Comparison of ENCODE assay signal across 10 cellular contexts in genomic region chr11:2940166-2940929, GRCh38. TPM values are rescaled to one million over a fixed set of nuclear protein-coding genes. Genes with fewer than 3 reads are reported as not detected.
DNase-seq lines count a peak whose midpoint lies in the region; ATAC-seq, FAIRE-seq and TF ChIP-seq lines count a peak whose summit lies in the region.
"Had no signal": no experiment of that assay in that cellular context is flagged by ENCODE, and none has a peak within 500 bp of the region (broad histone marks: within the 10 kb centered on the region; RNA-seq: fewer than 3 reads in every experiment).

No MANE protein-coding gene starts in this region.

- intact Hi-C loops in PC-3 (cut with micrococcal nuclease): no loop called here

- peak overlapping the region; percentile 17; the same call in 1 of the 2 replicates for H2BK12ac ChIP-seq in H1 (ENCODE audit: low read depth, low read length)

- 89% methylated on average over 14 of the region's 15 CpGs; no CpG with 5 or more reads in 1 of the 2 experiments for WGBS in H1 (ENCODE audit: extremely low coverage in 1 of 2, insufficient coverage in 1 of 2, insufficient read length in 1 of 2, insufficient replicate concordance in 2 of 2, low coverage in 1 of 2, low lambda C conversion rate in 2 of 2, missing lambda C conversion rate in 1 of 2), 2 experiments

- no peak overlapping the region for H3K56ac ChIP-seq in H1 (replicated peaks; ENCODE audit: insufficient read length, low read depth, low read length)

- CTCF ChIA-PET in PC-3 (lab: Charles Lee): no interaction called here
- CTCF ChIA-PET in H1 (lab: Charles Lee; ENCODE audit: partially characterized antibody): interaction anchor here (1.1 to 4.9 kb wide), 4 partner anchors 9 to 137 kb away, joined by 3 to 33 read pairs (median 4); partner anchors contain the start of gene PHLDA2

- H3K79me2 ChIP-seq in PC-3 (ENCODE audit: low read length) (no peaks in the 10 kb centered on the region), H1 (ENCODE audit: control insufficient read depth in 1 of 2, insufficient read depth in 2 of 2, low read length in 2 of 2) (no peaks in the 10 kb centered on the region), osteoblast (ENCODE audit: insufficient read depth, low read length) (no peaks in the 10 kb centered on the region)

- TF ChIP-seq POLR2A in H1 (IDR thresholded peaks at IDR 0.05; ENCODE audit: control extremely low read depth in 1 of 2, low read depth in 2 of 2, low read length in 2 of 2): no peak; a peak in 1 of 3 replicates

- BruUV-seq in PC-3 (replicated peaks; lab: Mats Ljungman, UMichigan): no TSS peak

- H3K18ac ChIP-seq in H1 (ENCODE audit: extremely low read depth, low read length): no peak overlapping the region

- H3K36me3 ChIP-seq in PC-3 (ENCODE audit: low read depth, low read length) (peaks cover 11% of the 10 kb centered on the region), H1 (ENCODE audit: control insufficient read depth in 2 of 4, insufficient read depth in 4 of 4, low read length in 3 of 4) (peaks cover 7 to 13% (median 10%) of the 10 kb centered on the region in 4 experiments; a peak in 6 of 8 replicates), osteoblast (ENCODE audit: insufficient read depth, low read length) (peaks cover 8% of the 10 kb centered on the region)

- H2BK20ac ChIP-seq in H1 (ENCODE audit: low read length): no peak overlapping the region

- no peak overlapping the region for H3K4ac ChIP-seq in H1 (replicated peaks; ENCODE audit: insufficient read length, low read depth, low read length)

- H3K9me2 ChIP-seq in PC-3 (replicated peaks; ENCODE audit: low read length): no peaks in the 10 kb centered on the region

- no peak overlapping the region for H4K91ac ChIP-seq in H1 (replicated peaks; ENCODE audit: insufficient read length, low read length)

- H4K5ac ChIP-seq in H1 (ENCODE audit: insufficient read length, low read depth, low read length): no peak overlapping the region

- H2AFZ ChIP-seq in PC-3 (ENCODE audit: low read length): no peak overlapping the region
- H2AFZ ChIP-seq in H1 (ENCODE audit: low read length): no peak overlapping the region
- H2AFZ ChIP-seq in osteoblast (ENCODE audit: low read length): no peak overlapping the region

- peak overlapping the region; percentile 92 for H3K27ac ChIP-seq in PC-3 (ENCODE audit: low read length)
- H3K27ac ChIP-seq in H1 (ENCODE audit: low read depth, low read length): no peak overlapping the region
- H3K27ac ChIP-seq in osteoblast (ENCODE audit: low read depth, low read length): peak overlapping the region; percentile 23
- H3K27ac ChIP-seq: brain microvascular endothelial cell had no signal

- POLR2A ChIA-PET in PC-3 (lab: Charles Lee; ENCODE audit: unreplicated experiment) (interaction anchor here (0.6 kb wide), 1 partner anchor 15 kb away, joined by 3 read pairs; no protein-coding TSS in a partner anchor), H1 (lab: Charles Lee; ENCODE audit: partially characterized antibody) (interaction anchor here (0.6 to 1.7 kb wide), 5 partner anchors 10 to 56 kb away, joined by 3 to 12 read pairs (median 5); partner anchors contain the start of gene PHLDA2)

- no peak overlapping the region for H3K14ac ChIP-seq in H1 (ENCODE audit: insufficient read length)

- H3K4me2 ChIP-seq in PC-3 (ENCODE audit: low read length): peak overlapping the region; percentile 70
- H3K4me2 ChIP-seq in H1 (ENCODE audit: insufficient read depth in 1 of 2, low read depth in 2 of 2, low read length in 2 of 2): no peak overlapping the region
- no peak overlapping the region for H3K4me2 ChIP-seq in osteoblast (ENCODE audit: insufficient read depth, low read length)

- H3K79me1 ChIP-seq in H1 (ENCODE audit: low read depth, low read length): peaks cover 3% of the 10 kb centered on the region; the same call in 1 of the 2 replicates

- no peak overlapping the region; the same call in none of the 2 replicates for H4K8ac ChIP-seq in H1 (ENCODE audit: extremely low read depth, insufficient read depth, low read length)

- no peak for FAIRE-seq in H1 (lab: Jason Lieb, UNC)

- TF ChIP-seq RAD21 in H1 (IDR thresholded peaks at IDR 0.05 in 1 of 2, conservative IDR thresholded peaks at IDR 0.05 in 1 of 2; ENCODE audit: low read depth in 2 of 2, low read length in 2 of 2): no peak

- H3K9me3 ChIP-seq in PC-3 (ENCODE audit: low read length) (peaks cover 12% of the 10 kb centered on the region; the same call in 1 of the 2 replicates), H1 (ENCODE audit: insufficient read depth in 2 of 2, low read depth in 1 of 2, low read length in 1 of 2) (peaks cover 16 to 26% of the 10 kb centered on the region in 2 experiments), osteoblast (ENCODE audit: low read depth, low read length) (peaks cover 5% of the 10 kb centered on the region)

- no peak overlapping the region for H3K23ac ChIP-seq in H1 (ENCODE audit: insufficient read length)

- no peak overlapping the region for H2AK5ac ChIP-seq in H1 (ENCODE audit: low read depth, low read length)

- H3K4me1 ChIP-seq in PC-3 (ENCODE audit: insufficient read depth, low read length) (peaks cover 19% of the 10 kb centered on the region), H1 (replicated peaks in 1 of 4; ENCODE audit: control insufficient read depth in 3 of 4, insufficient read depth in 4 of 4, low read length in 3 of 4) (peaks cover 0 to 14% (median 6%) of the 10 kb centered on the region in 4 experiments; a peak in 6 of 7 replicates), osteoblast (ENCODE audit: insufficient read depth, low read length) (peaks cover 12% of the 10 kb centered on the region)

- H3K9ac ChIP-seq in PC-3 (ENCODE audit: low read length) (peak overlapping the region; percentile 69), H1 (replicated peaks in 1 of 4; ENCODE audit: extremely low read depth in 1 of 4, low read depth in 3 of 4, low read length in 3 of 4) (no peak overlapping the region)

- peak; percentile 80 for ATAC-seq in PC-3
- ATAC-seq in HG03354 (IDR thresholded peaks at IDR 0.05; ENCODE audit: poor library complexity, severe bottlenecking, unreplicated experiment): no peak
- ATAC-seq in GM18858 (IDR thresholded peaks at IDR 0.05; ENCODE audit: unreplicated experiment): no peak

- no peaks in the 10 kb centered on the region for H3K23me2 ChIP-seq in H1 (ENCODE audit: low read depth, low read length)

- H3F3A ChIP-seq in PC-3 (ENCODE audit: low read length, unreplicated experiment): no peaks in the 10 kb centered on the region

- TF ChIP-seq CTCF in PC-3 (conservative IDR thresholded peaks at IDR 0.05; ENCODE audit: low read depth, low read length): no peak
- TF ChIP-seq CTCF in H1 (IDR thresholded peaks at IDR 0.05; ENCODE audit: control extremely low read depth in 1 of 3, insufficient read depth in 1 of 3, low read depth in 1 of 3, low read length in 3 of 3): no peak
- no peak for TF ChIP-seq CTCF in osteoblast (IDR thresholded peaks at IDR 0.05; ENCODE audit: extremely low read depth, low read depth, low read length)

- DNase-seq in Daoy (ENCODE audit: low read depth) (peak; percentile 83), PC-3 (peak; percentile 82), H1 (ENCODE audit: low read depth in 1 of 2, low spot score in 2 of 2) (no peak), osteoblast (ENCODE audit: insufficient read length, low spot score, missing footprints) (peak; percentile 76), amygdala (lab: John Stamatoyannopoulos, UW) (no peak), midbrain (lab: John Stamatoyannopoulos, UW) (no peak)
- DNase-seq: brain microvascular endothelial cell, NCI-H82 had no signal

- TF ChIP-seq EP300 in H1 (IDR thresholded peaks at IDR 0.05; ENCODE audit: borderline replicate concordance in 1 of 2, low read depth in 2 of 2, low read length in 2 of 2): no peak

- H4K20me1 ChIP-seq in PC-3 (ENCODE audit: low read length) (no peaks in the 10 kb centered on the region), H1 (replicated peaks in 1 of 2; ENCODE audit: control insufficient read depth in 1 of 2, insufficient read depth in 2 of 2, low read length in 2 of 2) (peaks cover 6 to 16% of the 10 kb centered on the region in 2 experiments), osteoblast (ENCODE audit: insufficient read depth, low read length) (peaks cover 2% of the 10 kb centered on the region)

- H3K27me3 ChIP-seq in PC-3 (ENCODE audit: low read length) (no peaks in the 10 kb centered on the region), H1 (replicated peaks in 1 of 4; ENCODE audit: control insufficient read depth in 3 of 4, extremely low read depth in 1 of 4, insufficient read depth in 3 of 4, low read length in 3 of 4) (no peaks in the 10 kb centered on the region), osteoblast (ENCODE audit: insufficient read depth, low read length) (no peaks in the 10 kb centered on the region)
- H3K27me3 ChIP-seq: brain microvascular endothelial cell had no signal

- no peak overlapping the region for H2BK15ac ChIP-seq in H1 (ENCODE audit: low read length)

- H3K4me3 ChIP-seq in PC-3 (ENCODE audit: low read length) (no peak overlapping the region), H1 (ENCODE audit: extremely low read depth in 1 of 4, insufficient read depth in 2 of 4, low read depth in 3 of 4, low read length in 4 of 4) (no peak overlapping the region), osteoblast (ENCODE audit: insufficient read depth, low read length) (no peak overlapping the region)

- H2BK5ac ChIP-seq in H1 (ENCODE audit: low read depth, low read length): no peak overlapping the region

- no peak overlapping the region for H2BK120ac ChIP-seq in H1 (replicated peaks; ENCODE audit: low read depth, low read length)

RNA-seq across cellular contexts. Expression of gene PHLDA2, which starts 11.1 kb away (rescaled TPM):
- 3.9 and 6.4 TPM in 2 replicates for total RNA-seq in Daoy (2014; rRNA removed; shearing (Covaris generic))
- total RNA-seq in PC-3 (2014; rRNA removed) (101 and 110 TPM in 2 replicates), osteoblast (2.5 and 3.8 TPM in 2 replicates)
- 5.2 and 5.4 TPM in 2 replicates for total RNA-seq in H1 (2021; fragmentation: NEBNext Ultra II Directional; extraction: Animal tissue kit (Norgen Biotek cat#: 25700))
- 7.6 and 11.6 TPM in 2 replicates for polyA plus RNA-seq in H1 (2011; rRNA removed)
- polyA plus RNA-seq in H1 (2011; cell fraction: cytosol; rRNA removed): 5.3 TPM
- polyA plus RNA-seq in H1 (2011; cell fraction: nucleus; rRNA removed): 8.3 TPM
- polyA plus RNA-seq in H1 (2012, experiment 1 of 2): 3.0 to 7.5 TPM (median 5.8 TPM) in 4 replicates
- polyA plus RNA-seq in H1 (2012, experiment 2 of 2): 6.4 TPM
- 15.6 TPM for polyA plus RNA-seq in H1 (2013, experiment 1 of 2)
- 14.7 TPM for polyA plus RNA-seq in H1 (2013, experiment 2 of 2)
- polyA minus RNA-seq in H1 (2011; rRNA and poly(A)+ RNA removed): 0.24 TPM in 1 of 2 replicates, not detected in the other
- polyA minus RNA-seq in H1 (2011; cell fraction: cytosol; rRNA and poly(A)+ RNA removed): 3.5 TPM
- polyA minus RNA-seq in H1 (2011; cell fraction: nucleus; rRNA and poly(A)+ RNA removed): 13.2 TPM

RNA-seq across cellular contexts. Expression of gene NAP1L4, which starts 51.8 kb away (rescaled TPM):
- 79.1 and 88.6 TPM in 2 replicates for total RNA-seq in Daoy (2014; rRNA removed; shearing (Covaris generic))
- total RNA-seq in PC-3 (2014; rRNA removed): 115 and 160 TPM in 2 replicates
- 190 and 194 TPM in 2 replicates for total RNA-seq in H1 (2021; fragmentation: NEBNext Ultra II Directional; extraction: Animal tissue kit (Norgen Biotek cat#: 25700))
- 75.8 and 81.4 TPM in 2 replicates for polyA plus RNA-seq in H1 (2011; rRNA removed)
- 105 TPM for polyA plus RNA-seq in H1 (2011; cell fraction: cytosol; rRNA removed)
- polyA plus RNA-seq in H1 (2011; cell fraction: nucleus; rRNA removed): 118 TPM
- 128 to 175 TPM (median 137 TPM) in 4 replicates for polyA plus RNA-seq in H1 (2012, experiment 1 of 2)
- polyA plus RNA-seq in H1 (2012, experiment 2 of 2): 37.8 TPM
- 102 TPM for polyA plus RNA-seq in H1 (2013, experiment 1 of 2)
- polyA plus RNA-seq in H1 (2013, experiment 2 of 2): 96.1 TPM
- 80.9 and 95.4 TPM in 2 replicates for polyA minus RNA-seq in H1 (2011; rRNA and poly(A)+ RNA removed)
- 46.7 TPM for polyA minus RNA-seq in H1 (2011; cell fraction: cytosol; rRNA and poly(A)+ RNA removed)
- 103 TPM for polyA minus RNA-seq in H1 (2011; cell fraction: nucleus; rRNA and poly(A)+ RNA removed)
- total RNA-seq in osteoblast: 72.0 and 87.8 TPM in 2 replicates

RNA-seq across cellular contexts. Expression of gene CDKN1C, which starts 54.8 kb away (rescaled TPM):
- 4.9 and 5.1 TPM in 2 replicates for total RNA-seq in Daoy (2014; rRNA removed; shearing (Covaris generic))
- total RNA-seq in PC-3 (2014; rRNA removed): 12.0 and 12.9 TPM in 2 replicates
- 12.8 and 16.2 TPM in 2 replicates for total RNA-seq in H1 (2021; fragmentation: NEBNext Ultra II Directional; extraction: Animal tissue kit (Norgen Biotek cat#: 25700))
- polyA plus RNA-seq in H1 (2011; rRNA removed): 14.1 and 21.8 TPM in 2 replicates
- 13.5 TPM for polyA plus RNA-seq in H1 (2011; cell fraction: cytosol; rRNA removed)
- 19.1 TPM for polyA plus RNA-seq in H1 (2011; cell fraction: nucleus; rRNA removed)
- polyA plus RNA-seq in H1 (2012, experiment 1 of 2): 5.5 to 12.0 TPM (median 10.3 TPM) in 4 replicates
- 12.8 TPM for polyA plus RNA-seq in H1 (2012, experiment 2 of 2)
- polyA plus RNA-seq in H1 (2013, experiment 1 of 2): 12.8 TPM
- polyA plus RNA-seq in H1 (2013, experiment 2 of 2): 10.8 TPM
- 1.7 and 2.9 TPM in 2 replicates for polyA minus RNA-seq in H1 (2011; rRNA and poly(A)+ RNA removed)
- polyA minus RNA-seq in H1 (2011; cell fraction: cytosol; rRNA and poly(A)+ RNA removed): 16.9 TPM
- polyA minus RNA-seq in H1 (2011; cell fraction: nucleus; rRNA and poly(A)+ RNA removed): 23.8 TPM
- total RNA-seq in osteoblast: 10.9 and 13.3 TPM in 2 replicates

Comparison
In these comparisons a context has a peak if more than half of its experiments do, and no peak if none do; other contexts are left out.
1. DNase-seq: peak in Daoy (single experiment), PC-3 (single experiment) and osteoblast (single experiment); none in H1 (0 of 2), amygdala (0 of 56) and midbrain (single experiment).
2. RNA of gene PHLDA2, which starts 11.1 kb away (total RNA-seq): 101 to 110 TPM in PC-3; 3.9 to 6.4 TPM in Daoy, 5.2 to 5.4 TPM in H1 and 2.5 to 3.8 TPM in osteoblast; every median in the first group is over 10 times any median in the second.